ENCODE assay signal across 1 cellular context in the genomic region with DNA sequence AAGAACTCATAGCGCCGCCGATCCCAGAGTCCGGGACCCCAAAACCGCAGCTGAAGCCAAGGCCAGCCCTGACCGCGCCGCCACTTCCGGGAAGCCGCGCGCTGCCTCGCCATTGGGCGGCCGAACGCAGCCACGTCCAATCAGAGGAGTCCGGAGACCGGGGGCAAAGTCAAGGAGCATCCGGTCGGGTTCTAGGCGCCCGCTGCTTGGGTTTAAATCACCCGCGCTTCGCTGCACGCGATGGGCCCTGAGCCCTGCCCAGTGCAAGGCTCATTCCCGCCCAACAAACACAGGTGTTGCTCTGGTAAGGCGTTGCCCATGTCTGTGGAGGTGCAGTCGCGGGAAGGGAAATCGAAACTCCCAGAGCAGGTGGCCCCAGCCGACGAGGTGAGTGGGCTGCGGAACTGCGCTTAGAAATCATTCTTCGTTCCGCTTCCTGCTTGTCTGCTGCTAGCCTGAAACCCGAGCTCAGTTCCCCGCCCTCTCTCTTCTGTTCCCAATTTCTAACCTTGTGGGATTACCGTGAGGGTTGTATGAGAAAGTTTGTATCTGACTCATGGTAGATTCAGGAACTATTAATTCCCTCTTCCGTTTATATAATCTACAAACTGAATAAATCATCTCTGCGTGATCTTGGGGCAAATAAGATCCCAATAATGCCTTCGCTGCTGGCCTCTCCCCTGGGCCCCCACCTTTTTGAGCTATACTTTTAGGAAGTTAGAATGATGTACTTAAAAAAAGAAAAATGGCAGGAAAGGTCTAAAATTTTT.
TF ChIP-seq lines count a peak whose summit lies in the region.

A gene (minus strand): TSS at position 96 of the 770 bp plus-strand sequence. CDS start 86 bp downstream, at position 10.

TF ChIP-seq in HEK293, 187 proteins besides CTCF, POLR2A, EP300 and RAD21 (continued from another document and continues in another):
- TF ChIP-seq, protein P1, sequence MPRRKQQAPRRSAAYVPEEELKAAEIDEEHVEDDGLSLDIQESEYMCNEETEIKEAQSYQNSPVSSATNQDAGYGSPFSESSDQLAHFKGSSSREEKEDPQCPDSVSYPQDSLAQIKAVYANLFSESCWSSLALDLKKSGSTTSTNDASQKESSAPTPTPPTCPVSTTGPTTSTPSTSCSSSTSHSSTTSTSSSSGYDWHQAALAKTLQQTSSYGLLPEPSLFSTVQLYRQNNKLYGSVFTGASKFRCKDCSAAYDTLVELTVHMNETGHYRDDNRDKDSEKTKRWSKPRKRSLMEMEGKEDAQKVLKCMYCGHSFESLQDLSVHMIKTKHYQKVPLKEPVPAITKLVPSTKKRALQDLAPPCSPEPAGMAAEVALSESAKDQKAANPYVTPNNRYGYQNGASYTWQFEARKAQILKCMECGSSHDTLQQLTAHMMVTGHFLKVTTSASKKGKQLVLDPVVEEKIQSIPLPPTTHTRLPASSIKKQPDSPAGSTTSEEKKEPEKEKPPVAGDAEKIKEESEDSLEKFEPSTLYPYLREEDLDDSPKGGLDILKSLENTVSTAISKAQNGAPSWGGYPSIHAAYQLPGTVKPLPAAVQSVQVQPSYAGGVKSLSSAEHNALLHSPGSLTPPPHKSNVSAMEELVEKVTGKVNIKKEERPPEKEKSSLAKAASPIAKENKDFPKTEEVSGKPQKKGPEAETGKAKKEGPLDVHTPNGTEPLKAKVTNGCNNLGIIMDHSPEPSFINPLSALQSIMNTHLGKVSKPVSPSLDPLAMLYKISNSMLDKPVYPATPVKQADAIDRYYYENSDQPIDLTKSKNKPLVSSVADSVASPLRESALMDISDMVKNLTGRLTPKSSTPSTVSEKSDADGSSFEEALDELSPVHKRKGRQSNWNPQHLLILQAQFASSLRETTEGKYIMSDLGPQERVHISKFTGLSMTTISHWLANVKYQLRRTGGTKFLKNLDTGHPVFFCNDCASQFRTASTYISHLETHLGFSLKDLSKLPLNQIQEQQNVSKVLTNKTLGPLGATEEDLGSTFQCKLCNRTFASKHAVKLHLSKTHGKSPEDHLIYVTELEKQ (tag by site-specific recombination; IDR thresholded peaks at IDR 0.05; ENCODE audit: borderline replicate concordance), result no peak; the same call in 1 of the 2 replicates
- TF ChIP-seq, protein P2, sequence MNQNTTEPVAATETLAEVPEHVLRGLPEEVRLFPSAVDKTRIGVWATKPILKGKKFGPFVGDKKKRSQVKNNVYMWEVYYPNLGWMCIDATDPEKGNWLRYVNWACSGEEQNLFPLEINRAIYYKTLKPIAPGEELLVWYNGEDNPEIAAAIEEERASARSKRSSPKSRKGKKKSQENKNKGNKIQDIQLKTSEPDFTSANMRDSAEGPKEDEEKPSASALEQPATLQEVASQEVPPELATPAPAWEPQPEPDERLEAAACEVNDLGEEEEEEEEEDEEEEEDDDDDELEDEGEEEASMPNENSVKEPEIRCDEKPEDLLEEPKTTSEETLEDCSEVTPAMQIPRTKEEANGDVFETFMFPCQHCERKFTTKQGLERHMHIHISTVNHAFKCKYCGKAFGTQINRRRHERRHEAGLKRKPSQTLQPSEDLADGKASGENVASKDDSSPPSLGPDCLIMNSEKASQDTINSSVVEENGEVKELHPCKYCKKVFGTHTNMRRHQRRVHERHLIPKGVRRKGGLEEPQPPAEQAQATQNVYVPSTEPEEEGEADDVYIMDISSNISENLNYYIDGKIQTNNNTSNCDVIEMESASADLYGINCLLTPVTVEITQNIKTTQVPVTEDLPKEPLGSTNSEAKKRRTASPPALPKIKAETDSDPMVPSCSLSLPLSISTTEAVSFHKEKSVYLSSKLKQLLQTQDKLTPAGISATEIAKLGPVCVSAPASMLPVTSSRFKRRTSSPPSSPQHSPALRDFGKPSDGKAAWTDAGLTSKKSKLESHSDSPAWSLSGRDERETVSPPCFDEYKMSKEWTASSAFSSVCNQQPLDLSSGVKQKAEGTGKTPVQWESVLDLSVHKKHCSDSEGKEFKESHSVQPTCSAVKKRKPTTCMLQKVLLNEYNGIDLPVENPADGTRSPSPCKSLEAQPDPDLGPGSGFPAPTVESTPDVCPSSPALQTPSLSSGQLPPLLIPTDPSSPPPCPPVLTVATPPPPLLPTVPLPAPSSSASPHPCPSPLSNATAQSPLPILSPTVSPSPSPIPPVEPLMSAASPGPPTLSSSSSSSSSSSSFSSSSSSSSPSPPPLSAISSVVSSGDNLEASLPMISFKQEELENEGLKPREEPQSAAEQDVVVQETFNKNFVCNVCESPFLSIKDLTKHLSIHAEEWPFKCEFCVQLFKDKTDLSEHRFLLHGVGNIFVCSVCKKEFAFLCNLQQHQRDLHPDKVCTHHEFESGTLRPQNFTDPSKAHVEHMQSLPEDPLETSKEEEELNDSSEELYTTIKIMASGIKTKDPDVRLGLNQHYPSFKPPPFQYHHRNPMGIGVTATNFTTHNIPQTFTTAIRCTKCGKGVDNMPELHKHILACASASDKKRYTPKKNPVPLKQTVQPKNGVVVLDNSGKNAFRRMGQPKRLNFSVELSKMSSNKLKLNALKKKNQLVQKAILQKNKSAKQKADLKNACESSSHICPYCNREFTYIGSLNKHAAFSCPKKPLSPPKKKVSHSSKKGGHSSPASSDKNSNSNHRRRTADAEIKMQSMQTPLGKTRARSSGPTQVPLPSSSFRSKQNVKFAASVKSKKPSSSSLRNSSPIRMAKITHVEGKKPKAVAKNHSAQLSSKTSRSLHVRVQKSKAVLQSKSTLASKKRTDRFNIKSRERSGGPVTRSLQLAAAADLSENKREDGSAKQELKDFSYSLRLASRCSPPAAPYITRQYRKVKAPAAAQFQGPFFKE (tag by site-specific recombination; IDR thresholded peaks at IDR 0.05; ENCODE audit: borderline replicate concordance), result no peak
- TF ChIP-seq, protein P3, sequence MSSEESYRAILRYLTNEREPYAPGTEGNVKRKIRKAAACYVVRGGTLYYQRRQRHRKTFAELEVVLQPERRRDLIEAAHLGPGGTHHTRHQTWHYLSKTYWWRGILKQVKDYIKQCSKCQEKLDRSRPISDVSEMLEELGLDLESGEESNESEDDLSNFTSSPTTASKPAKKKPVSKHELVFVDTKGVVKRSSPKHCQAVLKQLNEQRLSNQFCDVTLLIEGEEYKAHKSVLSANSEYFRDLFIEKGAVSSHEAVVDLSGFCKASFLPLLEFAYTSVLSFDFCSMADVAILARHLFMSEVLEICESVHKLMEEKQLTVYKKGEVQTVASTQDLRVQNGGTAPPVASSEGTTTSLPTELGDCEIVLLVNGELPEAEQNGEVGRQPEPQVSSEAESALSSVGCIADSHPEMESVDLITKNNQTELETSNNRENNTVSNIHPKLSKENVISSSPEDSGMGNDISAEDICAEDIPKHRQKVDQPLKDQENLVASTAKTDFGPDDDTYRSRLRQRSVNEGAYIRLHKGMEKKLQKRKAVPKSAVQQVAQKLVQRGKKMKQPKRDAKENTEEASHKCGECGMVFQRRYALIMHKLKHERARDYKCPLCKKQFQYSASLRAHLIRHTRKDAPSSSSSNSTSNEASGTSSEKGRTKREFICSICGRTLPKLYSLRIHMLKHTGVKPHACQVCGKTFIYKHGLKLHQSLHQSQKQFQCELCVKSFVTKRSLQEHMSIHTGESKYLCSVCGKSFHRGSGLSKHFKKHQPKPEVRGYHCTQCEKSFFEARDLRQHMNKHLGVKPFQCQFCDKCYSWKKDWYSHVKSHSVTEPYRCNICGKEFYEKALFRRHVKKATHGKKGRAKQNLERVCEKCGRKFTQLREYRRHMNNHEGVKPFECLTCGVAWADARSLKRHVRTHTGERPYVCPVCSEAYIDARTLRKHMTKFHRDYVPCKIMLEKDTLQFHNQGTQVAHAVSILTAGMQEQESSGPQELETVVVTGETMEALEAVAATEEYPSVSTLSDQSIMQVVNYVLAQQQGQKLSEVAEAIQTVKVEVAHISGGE (tag by site-specific recombination; conservative IDR thresholded peaks at IDR 0.05; ENCODE audit: low read depth), result peak; percentile 91
- TF ChIP-seq, protein P4, sequence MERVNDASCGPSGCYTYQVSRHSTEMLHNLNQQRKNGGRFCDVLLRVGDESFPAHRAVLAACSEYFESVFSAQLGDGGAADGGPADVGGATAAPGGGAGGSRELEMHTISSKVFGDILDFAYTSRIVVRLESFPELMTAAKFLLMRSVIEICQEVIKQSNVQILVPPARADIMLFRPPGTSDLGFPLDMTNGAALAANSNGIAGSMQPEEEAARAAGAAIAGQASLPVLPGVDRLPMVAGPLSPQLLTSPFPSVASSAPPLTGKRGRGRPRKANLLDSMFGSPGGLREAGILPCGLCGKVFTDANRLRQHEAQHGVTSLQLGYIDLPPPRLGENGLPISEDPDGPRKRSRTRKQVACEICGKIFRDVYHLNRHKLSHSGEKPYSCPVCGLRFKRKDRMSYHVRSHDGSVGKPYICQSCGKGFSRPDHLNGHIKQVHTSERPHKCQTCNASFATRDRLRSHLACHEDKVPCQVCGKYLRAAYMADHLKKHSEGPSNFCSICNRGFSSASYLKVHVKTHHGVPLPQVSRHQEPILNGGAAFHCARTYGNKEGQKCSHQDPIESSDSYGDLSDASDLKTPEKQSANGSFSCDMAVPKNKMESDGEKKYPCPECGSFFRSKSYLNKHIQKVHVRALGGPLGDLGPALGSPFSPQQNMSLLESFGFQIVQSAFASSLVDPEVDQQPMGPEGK (tag by site-specific recombination; IDR thresholded peaks at IDR 0.05), result peak; percentile 88
- TF ChIP-seq ZNF585B (tag by site-specific recombination; IDR thresholded peaks at IDR 0.05) (no peak), ZSCAN16 (tag by site-specific recombination; IDR thresholded peaks at IDR 0.05) (no peak), IKZF3 (tag by site-specific recombination; IDR thresholded peaks at IDR 0.05) (peak; percentile 62; the same call in 1 of the 2 replicates), ZNF292 (tag by site-specific recombination; IDR thresholded peaks at IDR 0.05; ENCODE audit: borderline replicate concordance, low read depth) (no peak), ZNF521 (tag by site-specific recombination; IDR thresholded peaks at IDR 0.05) (no peak), TCF7L2 (IDR thresholded peaks at IDR 0.05; ENCODE audit: borderline replicate concordance, low read depth, low read length) (no peak), ZNF529 (tag by site-specific recombination; IDR thresholded peaks at IDR 0.05; ENCODE audit: insufficient replicate concordance) (no peak), ZNF223 (tag by site-specific recombination; IDR thresholded peaks at IDR 0.05) (no peak), HOXD13 (CRISPR knock-in tag; IDR thresholded peaks at IDR 0.05; ENCODE audit: borderline replicate concordance) (no peak), ZNF423 (tag by site-specific recombination; IDR thresholded peaks at IDR 0.05) (no peak), ZNF157 (tag by site-specific recombination; IDR thresholded peaks at IDR 0.05) (no peak), ZNF175 (tag by site-specific recombination; IDR thresholded peaks at IDR 0.05) (no peak), ZNF48 (tag by site-specific recombination; IDR thresholded peaks at IDR 0.05) (no peak), SP3 (tag by site-specific recombination; IDR thresholded peaks at IDR 0.05) (peak; percentile 70), ZNF391 (tag by site-specific recombination; IDR thresholded peaks at IDR 0.05; ENCODE audit: borderline replicate concordance, low read depth) (peak; percentile 63; the same call in 1 of the 2 replicates), ZBTB7A (tag by site-specific recombination; IDR thresholded peaks at IDR 0.05; ENCODE audit: low read depth) (no peak), ZNF549 (tag by site-specific recombination; IDR thresholded peaks at IDR 0.05) (no peak), ZNF473 (tag by site-specific recombination; IDR thresholded peaks at IDR 0.05) (no peak), ZNF544 (tag by site-specific recombination; IDR thresholded peaks at IDR 0.05) (no peak), ZNF561 (tag by site-specific recombination; IDR thresholded peaks at IDR 0.05; ENCODE audit: borderline replicate concordance) (0 out of 2 replicates have a peak, but pooled peaks have one; percentile 55), TRIM28 (IDR thresholded peaks at IDR 0.05; ENCODE audit: borderline replicate concordance, low read length) (0 out of 2 replicates have a peak, but pooled peaks have one; percentile 41), ZNF138 (tag by site-specific recombination; IDR thresholded peaks at IDR 0.05; ENCODE audit: borderline replicate concordance) (no peak)
- TF ChIP-seq, protein P5, sequence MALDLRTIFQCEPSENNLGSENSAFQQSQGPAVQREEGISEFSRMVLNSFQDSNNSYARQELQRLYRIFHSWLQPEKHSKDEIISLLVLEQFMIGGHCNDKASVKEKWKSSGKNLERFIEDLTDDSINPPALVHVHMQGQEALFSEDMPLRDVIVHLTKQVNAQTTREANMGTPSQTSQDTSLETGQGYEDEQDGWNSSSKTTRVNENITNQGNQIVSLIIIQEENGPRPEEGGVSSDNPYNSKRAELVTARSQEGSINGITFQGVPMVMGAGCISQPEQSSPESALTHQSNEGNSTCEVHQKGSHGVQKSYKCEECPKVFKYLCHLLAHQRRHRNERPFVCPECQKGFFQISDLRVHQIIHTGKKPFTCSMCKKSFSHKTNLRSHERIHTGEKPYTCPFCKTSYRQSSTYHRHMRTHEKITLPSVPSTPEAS (tag by site-specific recombination; IDR thresholded peaks at IDR 0.05), result 0 out of 2 replicates have a peak, but pooled peaks have one; percentile 8
- TF ChIP-seq, protein P6, sequence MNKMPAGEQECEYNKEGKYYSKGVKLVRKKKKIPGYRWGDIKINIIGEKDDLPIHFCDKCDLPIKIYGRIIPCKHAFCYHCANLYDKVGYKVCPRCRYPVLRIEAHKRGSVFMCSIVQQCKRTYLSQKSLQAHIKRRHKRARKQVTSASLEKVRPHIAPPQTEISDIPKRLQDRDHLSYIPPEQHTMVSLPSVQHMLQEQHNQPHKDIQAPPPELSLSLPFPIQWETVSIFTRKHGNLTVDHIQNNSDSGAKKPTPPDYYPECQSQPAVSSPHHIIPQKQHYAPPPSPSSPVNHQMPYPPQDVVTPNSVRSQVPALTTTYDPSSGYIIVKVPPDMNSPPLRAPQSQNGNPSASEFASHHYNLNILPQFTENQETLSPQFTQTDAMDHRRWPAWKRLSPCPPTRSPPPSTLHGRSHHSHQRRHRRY (tag by site-specific recombination; IDR thresholded peaks at IDR 0.05), result no peak
- TF ChIP-seq, protein P7, sequence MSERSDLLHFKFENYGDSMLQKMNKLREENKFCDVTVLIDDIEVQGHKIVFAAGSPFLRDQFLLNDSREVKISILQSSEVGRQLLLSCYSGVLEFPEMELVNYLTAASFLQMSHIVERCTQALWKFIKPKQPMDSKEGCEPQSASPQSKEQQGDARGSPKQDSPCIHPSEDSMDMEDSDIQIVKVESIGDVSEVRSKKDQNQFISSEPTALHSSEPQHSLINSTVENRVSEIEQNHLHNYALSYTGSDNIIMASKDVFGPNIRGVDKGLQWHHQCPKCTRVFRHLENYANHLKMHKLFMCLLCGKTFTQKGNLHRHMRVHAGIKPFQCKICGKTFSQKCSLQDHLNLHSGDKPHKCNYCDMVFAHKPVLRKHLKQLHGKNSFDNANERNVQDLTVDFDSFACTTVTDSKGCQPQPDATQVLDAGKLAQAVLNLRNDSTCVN (tag by site-specific recombination; optimal IDR thresholded peaks at IDR 0.05), result peak; percentile 70
- TF ChIP-seq, protein P8, sequence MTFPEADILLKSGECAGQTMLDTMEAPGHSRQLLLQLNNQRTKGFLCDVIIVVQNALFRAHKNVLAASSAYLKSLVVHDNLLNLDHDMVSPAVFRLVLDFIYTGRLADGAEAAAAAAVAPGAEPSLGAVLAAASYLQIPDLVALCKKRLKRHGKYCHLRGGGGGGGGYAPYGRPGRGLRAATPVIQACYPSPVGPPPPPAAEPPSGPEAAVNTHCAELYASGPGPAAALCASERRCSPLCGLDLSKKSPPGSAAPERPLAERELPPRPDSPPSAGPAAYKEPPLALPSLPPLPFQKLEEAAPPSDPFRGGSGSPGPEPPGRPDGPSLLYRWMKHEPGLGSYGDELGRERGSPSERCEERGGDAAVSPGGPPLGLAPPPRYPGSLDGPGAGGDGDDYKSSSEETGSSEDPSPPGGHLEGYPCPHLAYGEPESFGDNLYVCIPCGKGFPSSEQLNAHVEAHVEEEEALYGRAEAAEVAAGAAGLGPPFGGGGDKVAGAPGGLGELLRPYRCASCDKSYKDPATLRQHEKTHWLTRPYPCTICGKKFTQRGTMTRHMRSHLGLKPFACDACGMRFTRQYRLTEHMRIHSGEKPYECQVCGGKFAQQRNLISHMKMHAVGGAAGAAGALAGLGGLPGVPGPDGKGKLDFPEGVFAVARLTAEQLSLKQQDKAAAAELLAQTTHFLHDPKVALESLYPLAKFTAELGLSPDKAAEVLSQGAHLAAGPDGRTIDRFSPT (tag by site-specific recombination; IDR thresholded peaks at IDR 0.05), result peak; percentile 84
